8 cellular contexts compared by ENCODE assay signal in genomic region chr11:120182790-120183491, GRCh38. TPM values are rescaled to one million over a fixed set of nuclear protein-coding genes. Genes with fewer than 3 reads are reported as not detected.
DNase-seq lines count a peak whose midpoint lies in the region; ATAC-seq and TF ChIP-seq lines count a peak whose summit lies in the region.

No MANE protein-coding gene starts in this region.

- H3F3A ChIP-seq in neural cell (ENCODE audit: insufficient read depth, low read length, poor library complexity, severe bottlenecking): no peaks in the 10 kb centered on the region

- TF ChIP-seq RAD21 in neural cell (conservative IDR thresholded peaks at IDR 0.05): no peak

- H3K4me1 ChIP-seq in duodenal mucosa (ENCODE audit: control insufficient read depth in 1 of 2, insufficient read depth in 2 of 2, low read length in 2 of 2): peaks cover 53 to 59% of the 10 kb centered on the region in 2 donors

- TF ChIP-seq EP300 in neural cell (conservative IDR thresholded peaks at IDR 0.05; ENCODE audit: poor library complexity, severe bottlenecking): no peak

- H3K36me3 ChIP-seq in duodenal mucosa (ENCODE audit: control insufficient read depth in 1 of 2, insufficient read depth in 2 of 2, low read length in 2 of 2) (peaks cover 0 to 4% of the 10 kb centered on the region in 2 donors), neural cell (ENCODE audit: insufficient read depth, low read length) (no peaks in the 10 kb centered on the region)

- H3K4me3 ChIP-seq in duodenal mucosa (ENCODE audit: low read depth in 1 of 2, low read length in 2 of 2) (peak overlapping the region; percentile 58 to 69), neural cell (ENCODE audit: low read length) (peak overlapping the region; percentile 10)

- H3K9me2 ChIP-seq in neural cell (ENCODE audit: insufficient read depth, low read length): no peaks in the 10 kb centered on the region

- H3K9ac ChIP-seq in duodenal mucosa (ENCODE audit: low read depth in 1 of 2, low read length in 2 of 2) (peak overlapping the region; percentile 3 to 15), neural cell (ENCODE audit: low read length) (no peak overlapping the region)

- H3K79me2 ChIP-seq in neural cell (replicated peaks; ENCODE audit: insufficient read depth, low read length): no peaks in the 10 kb centered on the region

- peak overlapping the region; percentile 11 for H3K27ac ChIP-seq in duodenal mucosa (ENCODE audit: low read depth, low read length)
- no peak overlapping the region for H3K27ac ChIP-seq in neural cell (ENCODE audit: low read length)

- H3K4me2 ChIP-seq in neural cell (ENCODE audit: low read length): no peak overlapping the region

- ATAC-seq in HG02623 (IDR thresholded peaks at IDR 0.05; ENCODE audit: unreplicated experiment) (no peak), HG03108 (IDR thresholded peaks at IDR 0.05; ENCODE audit: unreplicated experiment) (no peak)

- no peaks in the 10 kb centered on the region for H3K9me3 ChIP-seq in duodenal mucosa (ENCODE audit: control insufficient read depth in 1 of 2, low read length in 2 of 2)
- H3K9me3 ChIP-seq in neural cell (ENCODE audit: low read length): no peaks in the 10 kb centered on the region

- in situ Hi-C loops in G401 (cut with HindIII; ENCODE audit: low sequenced_read_pairs): no loop called here

- peak; percentile 40 for TF ChIP-seq CTCF in neural cell (IDR thresholded peaks at IDR 0.05; ENCODE audit: poor library complexity, severe bottlenecking)

- no peak overlapping the region for H2AFZ ChIP-seq in neural cell (ENCODE audit: low read depth, low read length)

- H4K20me1 ChIP-seq in neural cell (ENCODE audit: insufficient read depth): no peaks in the 10 kb centered on the region

- no peaks in the 10 kb centered on the region for H3K27me3 ChIP-seq in duodenal mucosa (ENCODE audit: control insufficient read depth in 1 of 2, insufficient read depth in 2 of 2, low read length in 2 of 2)
- no peaks in the 10 kb centered on the region for H3K27me3 ChIP-seq in neural cell (ENCODE audit: insufficient read depth, low read depth, low read length)

- DNase-seq in G401 (ENCODE audit: low spot score): peak; percentile 8
- DNase-seq in NCI-H1092 treated with DMSO at 0.1 percent for 48 hours (lab: John Stamatoyannopoulos, UW): peak; percentile 31
- no peak for DNase-seq in DMS153 treated with DMSO at 0.1 percent for 48 hours (lab: John Stamatoyannopoulos, UW; ENCODE audit: unreplicated experiment)
- DNase-seq in stimulated activated CD4-positive, alpha-beta T cell treated with anti-CD3 and anti-CD28 coated beads, Interleukin-2, amount 100 ng/mL, for 48 hours: no peak

TF ChIP-seq in neural cell, 6 proteins besides CTCF, POLR2A, EP300 and RAD21:
- no peak for TF ChIP-seq POLR2AphosphoS5 (IDR thresholded peaks at IDR 0.05)
- no peak for TF ChIP-seq REST (IDR thresholded peaks at IDR 0.05; ENCODE audit: borderline replicate concordance)
- no peak for TF ChIP-seq EZH2 (IDR thresholded peaks at IDR 0.05; ENCODE audit: borderline replicate concordance, insufficient read depth, low read length, poor library complexity, severe bottlenecking)
- TF ChIP-seq MXI1 (conservative IDR thresholded peaks at IDR 0.05; ENCODE audit: poor library complexity, severe bottlenecking): no peak
- TF ChIP-seq TAF1 (IDR thresholded peaks at IDR 0.05; ENCODE audit: low read depth): no peak
- TF ChIP-seq SMC3 (conservative IDR thresholded peaks at IDR 0.05; ENCODE audit: poor library complexity): no peak
TF ChIP-seq in neural cell: peak in this region for 0.

RNA-seq across cellular contexts. Expression of gene OAF, which starts 27.9 kb away (rescaled TPM):
- total RNA-seq in G401 (2014; rRNA removed; shearing (Covaris generic)): 13.8 and 18.3 TPM in 2 replicates
- polyA plus RNA-seq in neural cell: 0.14 and 0.97 TPM in 2 replicates
- not detected in 2 replicates for polyA minus RNA-seq in neural cell

RNA-seq across cellular contexts. Expression of gene TRIM29, which starts 45.0 kb away (rescaled TPM):
- total RNA-seq in G401 (2014; rRNA removed; shearing (Covaris generic)): not detected in 2 replicates
- polyA plus RNA-seq in neural cell: 0.56 and 0.82 TPM in 2 replicates
- 0.49 and 0.81 TPM in 2 replicates for polyA minus RNA-seq in neural cell

RNA-seq across cellular contexts. Expression of gene POU2F3, which starts 57.0 kb away (rescaled TPM):
- not detected in 2 replicates for total RNA-seq in G401 (2014; rRNA removed; shearing (Covaris generic))
- polyA plus RNA-seq in neural cell: not detected in 2 replicates
- polyA minus RNA-seq in neural cell: not detected in 2 replicates

Comparison
In these comparisons a context has a peak if more than half of its experiments do, and no peak if none do; other contexts are left out.
1. DNase-seq: peak in G401 (single experiment) and NCI-H1092 treated with DMSO at 0.1 percent for 48 hours (single experiment); none in DMS153 treated with DMSO at 0.1 percent for 48 hours (single experiment) and stimulated activated CD4-positive, alpha-beta T cell treated with anti-CD3 and anti-CD28 coated beads, Interleukin-2, amount 100 ng/mL, for 48 hours (0 of 2).